2 cellular contexts compared by ENCODE assay signal in genomic region chr17:28501421-28502284, GRCh38.
TF ChIP-seq lines count a peak whose summit lies in the region.

No MANE protein-coding gene starts in this region.

TF ChIP-seq in IMR-90, 13 proteins besides CTCF, POLR2A, EP300 and RAD21:
- TF ChIP-seq RCOR1 (IDR thresholded peaks at IDR 0.05; ENCODE audit: insufficient replicate concordance, low read length), result no peak
- no peak for TF ChIP-seq ELK1 (IDR thresholded peaks at IDR 0.05; ENCODE audit: borderline replicate concordance, low read depth, low read length)
- no peak for TF ChIP-seq FOS (IDR thresholded peaks at IDR 0.05; ENCODE audit: low read depth, low read length)
- TF ChIP-seq MAFK (IDR thresholded peaks at IDR 0.05; ENCODE audit: low read depth, low read length), result no peak
- TF ChIP-seq USF2 (IDR thresholded peaks at IDR 0.05; ENCODE audit: low read depth, low read length), result no peak
- TF ChIP-seq CHD1 (IDR thresholded peaks at IDR 0.05; ENCODE audit: low read depth, low read length), result no peak
- no peak for TF ChIP-seq NFE2L2 (IDR thresholded peaks at IDR 0.05; ENCODE audit: low read depth, low read length)
- no peak for TF ChIP-seq RFX5 (IDR thresholded peaks at IDR 0.05; ENCODE audit: low read depth, low read length)
- TF ChIP-seq BHLHE40 (IDR thresholded peaks at IDR 0.05; ENCODE audit: low read depth, low read length), result no peak
- no peak for TF ChIP-seq CEBPB (IDR thresholded peaks at IDR 0.05; ENCODE audit: low read depth, low read length)
- TF ChIP-seq MAZ (IDR thresholded peaks at IDR 0.05; ENCODE audit: borderline replicate concordance, low read depth, low read length), result no peak
- no peak for TF ChIP-seq MXI1 (IDR thresholded peaks at IDR 0.05; ENCODE audit: borderline replicate concordance, low read depth, low read length)

TF ChIP-seq in K562, 482 proteins besides CTCF, POLR2A, EP300 and RAD21:
- TF ChIP-seq POLR2G (IDR thresholded peaks at IDR 0.05; ENCODE audit: low read depth, low read length) (no peak), TBL1XR1 (IDR thresholded peaks at IDR 0.05; ENCODE audit: low read length in 2 of 2) (no peak), TBP (optimal IDR thresholded peaks at IDR 0.05; ENCODE audit: low read depth, low read length) (no peak), ZBTB26 (CRISPR knock-in tag; IDR thresholded peaks at IDR 0.05) (no peak), ZFX (CRISPR knock-in tag; IDR thresholded peaks at IDR 0.05) (no peak), EHMT2 (IDR thresholded peaks at IDR 0.05) (no peak), MGA (IDR thresholded peaks at IDR 0.05) (no peak), PTBP1 (IDR thresholded peaks at IDR 0.05; ENCODE audit: low read depth, low read length) (no peak), CXXC5 (CRISPR knock-in tag; IDR thresholded peaks at IDR 0.05) (no peak), SP2 (IDR thresholded peaks at IDR 0.05; ENCODE audit: extremely low read depth, low read depth, low read length, poor library complexity, severe bottlenecking) (no peak), ARHGAP35 (IDR thresholded peaks at IDR 0.05; ENCODE audit: partially characterized antibody) (no peak), ZNF212 (CRISPR knock-in tag; IDR thresholded peaks at IDR 0.05) (no peak), GATA2 (CRISPR knock-in tag; IDR thresholded peaks at IDR 0.05) (no peak), ADNP (tag; IDR thresholded peaks at IDR 0.05) (no peak), ZNF780A (CRISPR knock-in tag; IDR thresholded peaks at IDR 0.05) (no peak), FOXM1 (IDR thresholded peaks at IDR 0.05; ENCODE audit: low read depth) (no peak), FOXM1 (CRISPR knock-in tag; IDR thresholded peaks at IDR 0.05; ENCODE audit: low read depth) (no peak)
